Comparison of ENCODE assay signal across 8 cellular contexts in genomic region chr9:128067898-128068655, GRCh38. TPM values are rescaled to one million over a fixed set of nuclear protein-coding genes. Genes with fewer than 3 reads are reported as not detected.
DNase-seq lines count a peak whose midpoint lies in the region; ATAC-seq and TF ChIP-seq lines count a peak whose summit lies in the region.

TSS of gene SLC25A25 (plus strand) at chr9:128068232. CDS start at chr9:128068320, 88 bp downstream.

- peaks cover 12% of the 10 kb centered on the region for H3K36me3 Mint-ChIP-seq in activated CD4-positive, alpha-beta T cell treated with anti-CD3 and anti-CD28 coated beads for 36 hours (ENCODE audit: low read depth)

- H3K27ac Mint-ChIP-seq in activated CD4-positive, alpha-beta T cell treated with anti-CD3 and anti-CD28 coated beads for 36 hours: peak within 1 kb of the TSS; percentile 90

- ATAC-seq in HG03442 (IDR thresholded peaks at IDR 0.05; ENCODE audit: unreplicated experiment): peak; percentile 68
- peak; percentile 84 for ATAC-seq in activated CD4-positive, alpha-beta T cell treated with anti-CD3 and anti-CD28 coated beads for 36 hours

- H3K4me3 Mint-ChIP-seq in activated CD4-positive, alpha-beta T cell treated with anti-CD3 and anti-CD28 coated beads for 36 hours: no peak within 1 kb of the TSS

- H3K4me3 ChIP-seq in choroid plexus epithelial cell (ENCODE audit: low read depth, low read length): peak within 1 kb of the TSS; percentile 80

- peaks cover 53% of the 10 kb centered on the region for H3K4me1 Mint-ChIP-seq in activated CD4-positive, alpha-beta T cell treated with anti-CD3 and anti-CD28 coated beads for 36 hours

- no peak for TF ChIP-seq CTCF in choroid plexus epithelial cell (conservative IDR thresholded peaks at IDR 0.05; ENCODE audit: low read depth, low read length)

- intact Hi-C loops in activated CD4-positive, alpha-beta T cell treated with anti-CD3 and anti-CD28 coated beads for 36 hours (cut with DNase I, micrococcal nuclease): loop anchor here (1.0 to 10.0 kb wide), 24 partner anchors 26 to 959 kb away; partner anchors contain the start of genes BBLN (in 1 of the 2), CDK9 (in 1 of the 2), DPM2 (in 1 of the 2) and FPGS (in 1 of the 2)

- CTCF ChIA-PET in activated CD4-positive, alpha-beta T cell treated with anti-CD3 and anti-CD28 coated beads for 36 hours (lab: Charles Lee): interaction anchor here (0.6 to 1.7 kb wide), 10 partner anchors 9 to 86 kb away, joined by 3 to 12 read pairs (median 4); no protein-coding TSS in a partner anchor

- POLR2A ChIA-PET in activated CD4-positive, alpha-beta T cell treated with anti-CD3 and anti-CD28 coated beads for 36 hours (lab: Charles Lee): interaction anchor here (0.6 to 2.5 kb wide), 4 partner anchors 12 to 273 kb away, joined by 3 to 10 read pairs (median 4); no protein-coding TSS in a partner anchor

- DNase-seq in AML-193 (lab: John Stamatoyannopoulos, UW) (peak; percentile 96 to 97), GM19238 (ENCODE audit: insufficient read length, low spot score) (peak; percentile 95), NCI-H524 (lab: John Stamatoyannopoulos, UW) (peak; percentile 100), choroid plexus epithelial cell (ENCODE audit: low read depth) (peak; percentile 100), kidney tubule cell (ENCODE audit: low spot score) (peak; percentile 99)
- peak; percentile 100 for DNase-seq in activated CD4-positive, alpha-beta T cell treated with anti-CD3 and anti-CD28 coated beads for 36 hours
- peak; percentile 99 to 100 (median 100) for DNase-seq in stimulated activated CD4-positive, alpha-beta T cell treated with anti-CD3 and anti-CD28 coated beads, Interleukin-1b, Interleukin-23, amount 100 ng/mL, for 24 hours (ENCODE audit: low read depth in 4 of 4, low spot score in 1 of 4)

- no peaks in the 10 kb centered on the region for H3K9me3 Mint-ChIP-seq in activated CD4-positive, alpha-beta T cell treated with anti-CD3 and anti-CD28 coated beads for 36 hours (ENCODE audit: low read depth)

- H3K27me3 Mint-ChIP-seq in activated CD4-positive, alpha-beta T cell treated with anti-CD3 and anti-CD28 coated beads for 36 hours: no peaks in the 10 kb centered on the region

RNA-seq across cellular contexts. Expression of gene SLC25A25, which starts in this region (rescaled TPM):
- 10 to 100 TPM in 1 of 2 experiments, 1 to 10 TPM in 1; 6.9 to 10.8 TPM for total RNA-seq in activated CD4-positive, alpha-beta T cell treated with anti-CD3 and anti-CD28 coated beads for 36 hours

Comparison
In these comparisons a context has a peak if more than half of its experiments do, and no peak if none do; other contexts are left out.
1. Peak in every context shown above with its lines: DNase-seq, ATAC-seq and H3K4me3 ChIP-seq.